Comparison of ENCODE assay signal across 8 cellular contexts in the genomic region with DNA sequence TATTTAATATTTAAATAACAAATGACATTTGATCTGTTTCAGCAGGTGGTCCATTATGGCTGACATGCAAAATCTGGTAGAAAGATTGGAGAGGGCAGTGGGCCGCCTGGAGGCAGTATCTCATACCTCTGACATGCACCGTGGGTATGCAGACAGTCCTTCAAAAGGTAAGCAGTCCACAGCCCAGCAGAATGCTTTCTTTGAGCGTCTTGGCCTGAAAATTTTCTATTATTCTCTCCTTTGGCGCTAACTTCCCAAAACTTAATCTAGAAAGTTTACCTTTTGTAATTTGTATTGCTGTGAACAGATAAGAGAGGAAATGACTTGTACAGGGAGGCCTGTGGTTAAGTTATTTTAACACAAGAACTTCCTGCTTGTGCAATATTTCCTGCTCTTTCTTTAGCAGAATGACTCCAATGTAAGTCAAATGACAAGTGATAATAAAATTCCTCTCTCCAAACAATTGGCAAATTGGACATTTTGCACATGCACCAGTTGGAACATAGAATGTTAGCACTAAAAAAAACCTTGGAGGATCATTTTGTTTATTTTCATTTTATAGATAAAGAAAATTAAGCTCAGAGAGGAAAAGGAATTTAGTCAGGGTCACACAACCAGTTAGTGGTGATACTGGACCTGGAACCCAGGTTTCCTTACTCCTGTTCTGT. TPM values are rescaled to one million over a fixed set of nuclear protein-coding genes. Genes with fewer than 3 reads are reported as not detected.
A peak's percentile ranks its signal among the peaks of the same experiment; 100 is the strongest.
DNase-seq lines count a peak whose midpoint lies in the region; ATAC-seq, FAIRE-seq and TF ChIP-seq lines count a peak whose summit lies in the region.

No MANE protein-coding gene starts in this region.

- TF ChIP-seq CTCF in CD4-positive, alpha-beta T cell (IDR thresholded peaks at IDR 0.05): peak; percentile 22
- TF ChIP-seq CTCF in RWPE2 (IDR thresholded peaks at IDR 0.05; ENCODE audit: poor library complexity, severe bottlenecking): peak; percentile 11
- peak in 1 of 2 donors; percentile 8 for TF ChIP-seq CTCF in endothelial cell of umbilical vein (IDR thresholded peaks at IDR 0.05; ENCODE audit: extremely low read depth in 1 of 2, insufficient read depth in 1 of 2, low read depth in 1 of 2, low read length in 2 of 2)
- TF ChIP-seq CTCF in pancreas (IDR thresholded peaks at IDR 0.05): no peak

- peak overlapping the region; percentile 88 for H3K4me3 Mint-ChIP-seq in CD4-positive, alpha-beta T cell

- H3K4me3 ChIP-seq in H7 (ENCODE audit: insufficient read depth, low read depth, low read length) (no peak overlapping the region), RWPE2 (ENCODE audit: severe bottlenecking) (no peak overlapping the region), endothelial cell of umbilical vein (replicated peaks in 1 of 3; ENCODE audit: insufficient read depth in 1 of 3, low read depth in 1 of 3, low read length in 3 of 3) (peak overlapping the region in 1 of 3 experiments; percentile 26), pancreas (no peak overlapping the region)

- H3K36me3 ChIP-seq in H7 (replicated peaks; ENCODE audit: control insufficient read depth, insufficient read depth, low read length) (peaks cover 32% of the 10 kb centered on the region), RWPE2 (ENCODE audit: low read depth) (peaks cover 84% of the 10 kb centered on the region), endothelial cell of umbilical vein (ENCODE audit: control insufficient read depth in 2 of 2, extremely low read depth in 1 of 2, insufficient read depth in 2 of 2, low read length in 2 of 2) (peaks cover 16 to 23% of the 10 kb centered on the region in 2 experiments), pancreas (peaks cover 1 to 37% (median 7%) of the 10 kb centered on the region in 3 donors)

- peaks cover 85% of the 10 kb centered on the region for H3K36me3 Mint-ChIP-seq in CD4-positive, alpha-beta T cell (ENCODE audit: low read depth)

- ATAC-seq in CD4-positive, alpha-beta T cell (ENCODE audit: poor library complexity): peak; percentile 83
- ATAC-seq in RWPE2 (ENCODE audit: low read depth) (peak; percentile 84), pancreas (peak in 3 of 4 donors; percentile 73 to 86 (median 78)), GM21619 (IDR thresholded peaks at IDR 0.05; ENCODE audit: unreplicated experiment) (no peak)

- H3K79me2 ChIP-seq in endothelial cell of umbilical vein (ENCODE audit: control insufficient read depth, insufficient read depth, low read length): peaks cover 66% of the 10 kb centered on the region

- WGBS in pancreas, 2 donors: 57 to 58% methylated on average over 4 of the region's 4 CpGs

- peaks cover 96% of the 10 kb centered on the region for H3K4me1 Mint-ChIP-seq in CD4-positive, alpha-beta T cell (ENCODE audit: low read depth)

- H3K4me1 ChIP-seq in RWPE2 (ENCODE audit: insufficient read depth, poor library complexity, severe bottlenecking): peaks cover 31% of the 10 kb centered on the region
- H3K4me1 ChIP-seq in endothelial cell of umbilical vein (ENCODE audit: control insufficient read depth, extremely low read depth, insufficient read depth, low read length): peaks cover 48% of the 10 kb centered on the region
- H3K4me1 ChIP-seq in pancreas: peaks cover 0 to 39% (median 8%) of the 10 kb centered on the region in 3 donors

- intact Hi-C loops in CD4-positive, alpha-beta T cell (cut with DNase I, micrococcal nuclease): loop anchor here (2.0 to 5.0 kb wide), 2 partner anchors 19 to 198 kb away; partner anchors contain the start of genes CAP1 (in 1 of the 2) and ZMPSTE24 (in 1 of the 2)
- intact Hi-C loops in endothelial cell of umbilical vein (cut with micrococcal nuclease): loop anchor here (1.0 kb wide), 1 partner anchor 19 kb away; the partner anchor contains the start of gene CAP1
- intact Hi-C loops in pancreas (cut with DNase I): no loop called here

- FAIRE-seq in endothelial cell of umbilical vein (lab: Jason Lieb, UNC): peak; percentile 82
- no peak for FAIRE-seq in pancreas (lab: Jason Lieb, UNC)

- peak overlapping the region; percentile 59 for H3K27ac ChIP-seq in CD4-positive, alpha-beta T cell (ENCODE audit: low read depth, low read length)
- H3K27ac ChIP-seq in RWPE2 (ENCODE audit: poor library complexity, severe bottlenecking) (peak overlapping the region; percentile 81), endothelial cell of umbilical vein (ENCODE audit: insufficient read depth, low read depth, low read length) (peak overlapping the region; percentile 64), pancreas (peak overlapping the region in 2 of 4 donors; percentile 41 to 65)

- peak overlapping the region; percentile 84 for H3K4me2 ChIP-seq in endothelial cell of umbilical vein (ENCODE audit: insufficient read depth, low read length)

- H3K9me3 Mint-ChIP-seq in CD4-positive, alpha-beta T cell: no peaks in the 10 kb centered on the region

- H3K9me3 ChIP-seq in CD4-positive, alpha-beta T cell (ENCODE audit: control insufficient read depth, low read length): no peaks in the 10 kb centered on the region
- H3K9me3 ChIP-seq in RWPE2 (ENCODE audit: severe bottlenecking) (no peaks in the 10 kb centered on the region), endothelial cell of umbilical vein (replicated peaks; ENCODE audit: control insufficient read depth, insufficient read depth, low read length) (no peaks in the 10 kb centered on the region), pancreas (no peaks in the 10 kb centered on the region)

- BruUV-seq in endothelial cell of umbilical vein (replicated peaks; lab: Mats Ljungman, UMichigan): no TSS peak

- H4K20me1 ChIP-seq in endothelial cell of umbilical vein (replicated peaks; ENCODE audit: control insufficient read depth, extremely low read depth, insufficient read depth, low read length): peaks cover 7% of the 10 kb centered on the region

- no peak for DNase-seq in CD4-positive, alpha-beta T cell
- DNase-seq in H7 (peak; percentile 62), RWPE2 (ENCODE audit: low spot score) (no peak), endothelial cell of umbilical vein (ENCODE audit: low read depth, low spot score) (peak; percentile 80), pancreas (no peak), NCI-H2196 treated with DMSO at 0.1 percent for 48 hours (lab: John Stamatoyannopoulos, UW; ENCODE audit: unreplicated experiment) (no peak), inferior parietal cortex (ENCODE audit: extremely low spot score) (no peak)

- peak; percentile 31 for TF ChIP-seq POLR2A in endothelial cell of umbilical vein (IDR thresholded peaks at IDR 0.05; ENCODE audit: low read depth, low read length)

- CTCF ChIA-PET in CD4-positive, alpha-beta T cell (lab: Charles Lee): interaction anchor here (1.1 to 1.4 kb wide), 4 partner anchors 10 to 27 kb away, joined by 3 to 7 read pairs (median 3); no protein-coding TSS in a partner anchor
- CTCF ChIA-PET in endothelial cell of umbilical vein (lab: Charles Lee): interaction anchor here (0.7 to 2.3 kb wide), 4 partner anchors 17 to 280 kb away, joined by 3 to 9 read pairs (median 4); no protein-coding TSS in a partner anchor

- H3K9ac ChIP-seq in endothelial cell of umbilical vein (replicated peaks; ENCODE audit: extremely low read depth, insufficient read depth, low read length): no peak overlapping the region

- peak overlapping the region; percentile 95 for H3K27ac Mint-ChIP-seq in CD4-positive, alpha-beta T cell

- no peak overlapping the region for H2AFZ ChIP-seq in endothelial cell of umbilical vein (ENCODE audit: low read depth, low read length)

- POLR2A ChIA-PET in CD4-positive, alpha-beta T cell (lab: Charles Lee): interaction anchor here (0.6 to 6.3 kb wide), 13 partner anchors 8 to 921 kb away, joined by 3 to 56 read pairs (median 3); partner anchors contain the start of genes CAP1 and CTPS1
- POLR2A ChIA-PET in endothelial cell of umbilical vein (lab: Charles Lee): interaction anchor here (0.6 kb wide), 1 partner anchor 198 kb away, joined by 3 read pairs; no protein-coding TSS in a partner anchor

- H3K27me3 ChIP-seq in CD4-positive, alpha-beta T cell (ENCODE audit: control insufficient read depth, insufficient read depth, low read length): no peaks in the 10 kb centered on the region
- H3K27me3 ChIP-seq in H7 (ENCODE audit: control insufficient read depth, insufficient read depth, low read length) (no peaks in the 10 kb centered on the region), RWPE2 (ENCODE audit: insufficient read depth, poor library complexity, severe bottlenecking) (no peaks in the 10 kb centered on the region), endothelial cell of umbilical vein (ENCODE audit: control insufficient read depth in 2 of 2, insufficient read depth in 2 of 2, low read length in 2 of 2) (no peaks in the 10 kb centered on the region), pancreas (no peaks in the 10 kb centered on the region)

- no peaks in the 10 kb centered on the region for H3K9me1 ChIP-seq in endothelial cell of umbilical vein (replicated peaks; ENCODE audit: control insufficient read depth, extremely low read depth, insufficient read depth, low read length)

- dilution Hi-C loops in endothelial cell of umbilical vein (cut with MboI; ENCODE audit: extremely low pct_ligation_motif_present, low sequenced_read_pairs): no loop called here

- no peaks in the 10 kb centered on the region for H3K27me3 Mint-ChIP-seq in CD4-positive, alpha-beta T cell

RNA-seq across cellular contexts. Expression of gene CAP1, which starts 18.9 kb away (rescaled TPM):
- 100 to 1,000 TPM; 121 to 126 TPM for total RNA-seq in CD4-positive, alpha-beta T cell
- total RNA-seq in H7 (2014; rRNA removed; shearing (Covaris generic)): 386 and 432 TPM in 2 replicates
- 415 and 427 TPM in 2 replicates for total RNA-seq in endothelial cell of umbilical vein
- polyA plus RNA-seq in endothelial cell of umbilical vein: 187 and 191 TPM in 2 replicates
- polyA plus RNA-seq in endothelial cell of umbilical vein (2011; cell fraction: cytosol; rRNA removed): 229 and 245 TPM in 2 replicates
- polyA plus RNA-seq in endothelial cell of umbilical vein (2011; cell fraction: nucleus; rRNA removed): 169 and 215 TPM in 2 replicates
- polyA plus RNA-seq in endothelial cell of umbilical vein (2012): 240 and 383 TPM in 2 replicates
- 260 and 283 TPM in 2 replicates for polyA minus RNA-seq in endothelial cell of umbilical vein
- polyA minus RNA-seq in endothelial cell of umbilical vein (2011; cell fraction: cytosol; rRNA and poly(A)+ RNA removed): 65.5 TPM
- polyA minus RNA-seq in endothelial cell of umbilical vein (2011; cell fraction: nucleus; rRNA and poly(A)+ RNA removed): 82.5 and 108 TPM in 2 replicates
- 100 to 1,000 TPM in 2 of 6 donors, 10 to 100 TPM in 4; 40.7 to 146 (median 69.5) TPM for total RNA-seq in pancreas
- polyA plus RNA-seq in pancreas: 10 to 100 TPM; 28.5 to 53.2 TPM

RNA-seq across cellular contexts. Expression of gene PPT1, which starts 37.6 kb away (rescaled TPM):
- total RNA-seq in CD4-positive, alpha-beta T cell: 10 to 100 TPM; 31.9 to 34.5 TPM
- 108 and 121 TPM in 2 replicates for total RNA-seq in H7 (2014; rRNA removed; shearing (Covaris generic))
- total RNA-seq in endothelial cell of umbilical vein: 121 and 131 TPM in 2 replicates
- 53.3 and 58.0 TPM in 2 replicates for polyA plus RNA-seq in endothelial cell of umbilical vein
- 62.8 and 70.7 TPM in 2 replicates for polyA plus RNA-seq in endothelial cell of umbilical vein (2011; cell fraction: cytosol; rRNA removed)
- polyA plus RNA-seq in endothelial cell of umbilical vein (2011; cell fraction: nucleus; rRNA removed): 30.8 and 36.8 TPM in 2 replicates
- 87.7 and 126 TPM in 2 replicates for polyA plus RNA-seq in endothelial cell of umbilical vein (2012)
- 81.5 and 136 TPM in 2 replicates for polyA minus RNA-seq in endothelial cell of umbilical vein
- 60.6 TPM for polyA minus RNA-seq in endothelial cell of umbilical vein (2011; cell fraction: cytosol; rRNA and poly(A)+ RNA removed)
- 25.8 TPM in 2 replicates for polyA minus RNA-seq in endothelial cell of umbilical vein (2011; cell fraction: nucleus; rRNA and poly(A)+ RNA removed)
- total RNA-seq in pancreas: 10 to 100 TPM; 20.1 to 74.1 (median 32.2) TPM
- 10 to 100 TPM; 21.3 to 50.5 TPM for polyA plus RNA-seq in pancreas

Comparison
In these comparisons a context has a peak if more than half of its experiments do, and no peak if none do; other contexts are left out.
1. DNase-seq: peak in H7 (single experiment) and endothelial cell of umbilical vein (single experiment); none in CD4-positive, alpha-beta T cell (0 of 10), RWPE2 (single experiment), pancreas (0 of 6), NCI-H2196 treated with DMSO at 0.1 percent for 48 hours (single experiment) and inferior parietal cortex (single experiment).
2. CTCF ChIP-seq: peak in CD4-positive, alpha-beta T cell (single experiment) and RWPE2 (single experiment); none in pancreas (0 of 4).
3. intact Hi-C loops: an anchor here in CD4-positive, alpha-beta T cell (2.0 to 5.0 kb wide) and endothelial cell of umbilical vein (1.0 kb wide); none called in pancreas.